Comparison of ENCODE assay signal across 15 cellular contexts in the genomic region with DNA sequence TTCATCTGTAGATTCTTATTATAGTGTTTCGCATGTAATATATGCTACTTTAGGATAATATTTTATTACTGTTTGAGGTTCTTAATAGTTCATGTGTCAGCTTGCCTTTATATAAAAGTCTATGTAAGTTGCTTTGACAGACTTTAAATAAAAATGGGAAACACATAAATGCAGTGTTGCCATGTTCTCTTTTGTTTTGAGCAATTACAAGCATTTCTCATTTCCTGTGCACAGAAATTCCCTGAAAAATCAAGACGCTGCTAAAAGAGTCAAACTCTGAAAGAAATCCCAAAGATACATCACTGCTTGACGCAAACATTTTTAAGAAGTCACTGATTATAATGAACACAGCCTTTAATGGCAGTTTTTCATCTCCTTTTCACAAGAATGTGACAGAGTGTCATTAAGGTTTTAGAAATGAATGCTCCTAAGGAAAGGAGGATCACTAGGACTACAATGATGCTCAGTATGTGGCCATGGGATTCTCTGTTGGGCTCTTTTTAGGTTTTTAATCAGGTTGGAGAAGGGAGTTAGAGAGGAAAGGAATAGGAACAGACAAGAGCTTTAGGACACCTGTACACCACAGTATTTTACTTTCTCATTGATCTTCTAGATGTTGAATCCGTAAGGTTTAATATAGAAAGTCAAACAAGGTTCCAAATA.
"Had no signal": no experiment of that assay in that cellular context is flagged by ENCODE, and none has a peak within 500 bp of the region (broad histone marks: within the 10 kb centered on the region; RNA-seq: fewer than 3 reads in every experiment).

No MANE protein-coding gene starts in this region.

- DNase-seq: activated CD4-positive, alpha-beta T cell treated with anti-CD3 and anti-CD28 coated beads for 4 hours; activated naive CD4-positive, alpha-beta T cell treated with anti-CD3 and anti-CD28 coated beads, Interleukin-2, amount 10 ng/mL, durations not matched to agents 7 days and 5 days; amygdala; gastrocnemius medialis; heart right ventricle; left ventricle myocardium superior; small intestine; stomach; T-helper 1 cell had no signal

- H3K4me3 ChIP-seq: gastrocnemius medialis, heart right ventricle, right atrium auricular region, stomach, thoracic aorta had no signal

- H3K4me3 Mint-ChIP-seq: activated naive CD4-positive, alpha-beta T cell treated with anti-CD3 and anti-CD28 coated beads, Interleukin-2, amount 10 ng/mL, durations not matched to agents 7 days and 5 days; activated T-helper 17 cell treated with anti-CD3 and anti-CD28 coated beads, Interleukin-2, amount 50 U/mL, for 72 hours; brain; central memory CD8-positive, alpha-beta T cell had no signal

- H3K9me3 Mint-ChIP-seq: activated naive CD4-positive, alpha-beta T cell treated with anti-CD3 and anti-CD28 coated beads, Interleukin-2, amount 10 ng/mL, durations not matched to agents 7 days and 5 days; activated T-helper 17 cell treated with anti-CD3 and anti-CD28 coated beads, Interleukin-2, amount 50 U/mL, for 72 hours; brain; central memory CD8-positive, alpha-beta T cell had no signal

- H3K36me3 ChIP-seq: right atrium auricular region, thoracic aorta had no signal

- H3K27ac ChIP-seq: gastrocnemius medialis, right atrium auricular region, stomach, thoracic aorta, VCaP had no signal

- ATAC-seq: activated T-helper 17 cell treated with anti-CD3 and anti-CD28 coated beads, Interleukin-2, amount 50 U/mL, for 72 hours; gastrocnemius medialis; heart right ventricle; left ventricle myocardium superior had no signal

- H3K27me3 ChIP-seq: gastrocnemius medialis, heart right ventricle, right atrium auricular region, stomach had no signal

- H3K27me3 Mint-ChIP-seq: activated naive CD4-positive, alpha-beta T cell treated with anti-CD3 and anti-CD28 coated beads, Interleukin-2, amount 10 ng/mL, durations not matched to agents 7 days and 5 days; activated T-helper 17 cell treated with anti-CD3 and anti-CD28 coated beads, Interleukin-2, amount 50 U/mL, for 72 hours; brain; central memory CD8-positive, alpha-beta T cell had no signal

- H3K27ac Mint-ChIP-seq: activated naive CD4-positive, alpha-beta T cell treated with anti-CD3 and anti-CD28 coated beads, Interleukin-2, amount 10 ng/mL, durations not matched to agents 7 days and 5 days; activated T-helper 17 cell treated with anti-CD3 and anti-CD28 coated beads, Interleukin-2, amount 50 U/mL, for 72 hours had no signal

- H3K9me3 ChIP-seq: gastrocnemius medialis, heart right ventricle, right atrium auricular region, stomach, thoracic aorta had no signal

- H3K4me1 ChIP-seq: gastrocnemius medialis, right atrium auricular region had no signal
